ENCODE assay signal across 8 cellular contexts in the genomic region with DNA sequence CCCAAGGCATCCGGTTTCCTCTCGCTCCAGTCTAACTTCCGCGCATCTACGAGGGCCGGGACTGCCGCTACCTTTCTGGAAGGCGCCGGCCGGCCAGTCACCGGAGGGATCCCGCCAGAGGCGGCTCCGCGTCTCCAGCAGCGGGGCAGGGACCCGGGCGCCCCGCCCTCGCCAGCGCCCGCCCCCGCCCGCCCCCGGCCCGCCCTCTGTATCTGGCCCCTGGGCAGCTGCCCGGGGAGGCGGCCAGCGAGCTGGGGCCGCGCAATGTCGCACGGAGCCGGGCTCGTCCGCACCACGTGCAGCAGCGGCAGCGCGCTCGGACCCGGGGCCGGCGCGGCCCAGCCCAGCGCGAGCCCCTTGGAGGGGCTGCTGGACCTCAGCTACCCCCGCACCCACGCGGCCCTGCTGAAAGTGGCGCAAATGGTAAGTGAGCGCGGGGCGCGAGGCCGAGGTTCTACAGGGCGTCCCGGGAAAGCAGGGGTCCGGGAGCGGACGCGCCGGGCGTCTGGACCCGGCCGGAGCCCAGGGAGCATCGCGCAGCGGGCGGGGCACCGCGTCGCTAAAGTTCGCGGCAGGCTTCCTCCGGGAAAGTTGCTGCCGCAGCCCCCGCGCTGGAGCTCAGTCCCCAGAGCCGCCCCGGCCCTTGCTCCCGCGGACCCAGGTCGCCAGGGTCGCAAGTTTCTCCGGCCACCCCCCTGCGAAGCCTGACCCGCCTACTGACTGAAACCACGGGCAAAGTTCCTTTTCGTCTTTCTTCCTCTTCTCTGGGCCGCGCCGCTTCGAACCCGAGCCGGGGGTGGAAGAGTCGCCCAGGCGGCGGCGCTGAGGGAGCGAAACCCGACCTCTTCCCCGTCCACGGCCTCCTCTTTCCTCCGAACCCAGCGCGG. TPM values are rescaled to one million over a fixed set of nuclear protein-coding genes. Genes with fewer than 3 reads are reported as not detected.
DNase-seq lines count a peak whose midpoint lies in the region; ATAC-seq and TF ChIP-seq lines count a peak whose summit lies in the region.

A gene with protein sequence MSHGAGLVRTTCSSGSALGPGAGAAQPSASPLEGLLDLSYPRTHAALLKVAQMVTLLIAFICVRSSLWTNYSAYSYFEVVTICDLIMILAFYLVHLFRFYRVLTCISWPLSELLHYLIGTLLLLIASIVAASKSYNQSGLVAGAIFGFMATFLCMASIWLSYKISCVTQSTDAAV (plus strand): TSS at position 211 of the 887 bp plus-strand sequence. CDS start 54 bp downstream, at position 265.

- peaks cover 0 to 4% of the 10 kb centered on the region in 2 donors for H3K4me1 ChIP-seq in muscle layer of duodenum (ENCODE audit: control insufficient read depth in 1 of 2, insufficient read depth in 2 of 2, low read length in 2 of 2)

- no peaks in the 10 kb centered on the region for H3K36me3 ChIP-seq in muscle layer of duodenum (ENCODE audit: control insufficient read depth in 1 of 2, insufficient read depth in 2 of 2, low read length in 2 of 2)

- H3K9me3 ChIP-seq in muscle layer of duodenum (ENCODE audit: control insufficient read depth in 1 of 2, low read length in 2 of 2) = no peaks in the 10 kb centered on the region

- DNase-seq in GM12865 (ENCODE audit: low read depth) (peak; percentile 57), NOMO-1 treated with dmso at 0.1 percent for 144 hours (lab: John Stamatoyannopoulos, UW; ENCODE audit: unreplicated experiment) (peak; percentile 59), activated T-cell treated with anti-CD3 and anti-CD28 coated beads for 4 hours (peak; percentile 33), erythroblast (lab: John Stamatoyannopoulos, UW) (peak; percentile 62 to 64), dedifferentiated amniotic fluid mesenchymal stem cell (ENCODE audit: extremely low spot score) (no peak)

- H3K27ac ChIP-seq in muscle layer of duodenum (ENCODE audit: low read length) = peak within 1 kb of the TSS; percentile 66

- TF ChIP-seq CTCF in GM12865 (IDR thresholded peaks at IDR 0.05; ENCODE audit: insufficient read depth, low read depth, low read length, missing control alignments) (no peak), subcutaneous adipose tissue (IDR thresholded peaks at IDR 0.05; ENCODE audit: low read depth) (no peak)

- peak; percentile 24 for TF ChIP-seq POLR2A in erythroblast (IDR thresholded peaks at IDR 0.05; ENCODE audit: low read length)

- ATAC-seq in HG02610 (IDR thresholded peaks at IDR 0.05; ENCODE audit: unreplicated experiment) = peak; percentile 58

- peak within 1 kb of the TSS; percentile 38 for H3K4me3 ChIP-seq in GM12865 (ENCODE audit: low read depth, low read length)
- H3K4me3 ChIP-seq in muscle layer of duodenum (ENCODE audit: low read depth in 1 of 2, low read length in 2 of 2) = peak within 1 kb of the TSS; percentile 45 to 78

- no peaks in the 10 kb centered on the region for H3K27me3 ChIP-seq in muscle layer of duodenum (ENCODE audit: low read depth, low read length)

RNA-seq across cellular contexts. Expression of the gene that starts here (rescaled TPM):
- 10 to 100 TPM; 12.1 to 45.9 (median 33.1) TPM for total RNA-seq in subcutaneous adipose tissue
